In genomic region chr14:69573841-69574265, GRCh38 we compare ENCODE assay signal across 1 cellular context.
A peak's percentile ranks its signal among the peaks of the same experiment; 100 is the strongest.
TF ChIP-seq lines count a peak whose summit lies in the region.

No MANE protein-coding gene starts in this region.

TF ChIP-seq in H1, 55 proteins besides CTCF, POLR2A, EP300 and RAD21:
- TF ChIP-seq TAF1 (IDR thresholded peaks at IDR 0.05; ENCODE audit: low read depth, low read length) (0 out of 2 replicates have a peak, but pooled peaks have one; percentile 34), NANOG (IDR thresholded peaks at IDR 0.05; ENCODE audit: insufficient read depth, low read depth, low read length, poor library complexity, severe bottlenecking) (no peak), POU5F1 (IDR thresholded peaks at IDR 0.05; ENCODE audit: low read depth, low read length) (no peak), TCF12 (IDR thresholded peaks at IDR 0.05; ENCODE audit: low read depth, low read length) (0 out of 2 replicates have a peak, but pooled peaks have one; percentile 61), TEAD4 (IDR thresholded peaks at IDR 0.05; ENCODE audit: low read depth, low read length) (peak; percentile 66; the same call in 1 of the 2 replicates), RXRA (IDR thresholded peaks at IDR 0.05; ENCODE audit: insufficient read depth, low read depth, low read length) (no peak), PHF8 (conservative IDR thresholded peaks at IDR 0.05; ENCODE audit: low read depth, low read length) (no peak), EZH2 (IDR thresholded peaks at IDR 0.05; ENCODE audit: low read depth, low read length, severe bottlenecking) (peak; percentile 19)
